In genomic region chr3:142723665-142723967, GRCh38 we compare ENCODE assay signal across 1 cellular context.
TF ChIP-seq lines count a peak whose summit lies in the region.

No MANE protein-coding gene starts in this region.

TF ChIP-seq in GM12878, 131 proteins besides CTCF, POLR2A, EP300 and RAD21 (continued from another document):
- TF ChIP-seq ZNF592 (IDR thresholded peaks at IDR 0.05), result no peak
- no peak for TF ChIP-seq IRF5 (IDR thresholded peaks at IDR 0.05; ENCODE audit: borderline replicate concordance)
- TF ChIP-seq ZNF622 (IDR thresholded peaks at IDR 0.05), result no peak
- TF ChIP-seq MXI1 (IDR thresholded peaks at IDR 0.05; ENCODE audit: low read depth, low read length), result no peak
- no peak for TF ChIP-seq YY1 (IDR thresholded peaks at IDR 0.05; ENCODE audit: low read depth, low read length)
